ENCODE assay signal across 15 cellular contexts in genomic region chr11:91608662-91609061, GRCh38.
"Had no signal": no experiment of that assay in that cellular context is flagged by ENCODE, and none has a peak within 500 bp of the region (broad histone marks: within the 10 kb centered on the region; RNA-seq: fewer than 3 reads in every experiment).

No MANE protein-coding gene starts in this region.

- H3K27ac Mint-ChIP-seq: activated naive CD4-positive, alpha-beta T cell treated with anti-CD3 and anti-CD28 coated beads for 36 hours; activated T-helper 17 cell treated with anti-CD3 and anti-CD28 coated beads, Interleukin-2, amount 50 U/mL, for 72 hours; effector memory CD8-positive, alpha-beta T cell had no signal

- DNase-seq: activated CD4-positive, alpha-beta T cell treated with anti-CD3 and anti-CD28 coated beads, Interleukin-2, amount 50 U/mL, for 1 hour; activated CD4-positive, CD25-positive, alpha-beta regulatory T cell; activated naive CD4-positive, alpha-beta T cell treated with anti-CD3 and anti-CD28 coated beads for 36 hours; activated T-cell treated with anti-CD3 and anti-CD28 coated beads for 4 hours; caudate nucleus; cortex of kidney; effector memory CD8-positive, alpha-beta T cell; hypothalamus; kidney glomerular epithelial cell; stimulated activated CD4-positive, alpha-beta T cell treated with anti-CD3 and anti-CD28 coated beads, Interleukin-12 subunit alpha, Interleukin-12 subunit beta, amount 100 ng/mL, for 4 hours; stimulated activated CD8-positive, alpha-beta memory T cell treated with anti-CD3 and anti-CD28 coated beads, Interleukin-4, amount 100 ng/mL, for 48 hours; stimulated activated naive CD8-positive, alpha-beta T cell treated with anti-CD3 and anti-CD28 coated beads, Interleukin-15, Interleukin-2, amounts not matched to agents 100 U/mL and 50 U/mL, for 24 hours; upper lobe of left lung had no signal

- H3K4me3 Mint-ChIP-seq: activated naive CD4-positive, alpha-beta T cell treated with anti-CD3 and anti-CD28 coated beads for 36 hours; activated T-helper 17 cell treated with anti-CD3 and anti-CD28 coated beads, Interleukin-2, amount 50 U/mL, for 72 hours; effector memory CD8-positive, alpha-beta T cell had no signal

- H3K27ac ChIP-seq: suprapubic skin, upper lobe of left lung had no signal

- H3K4me1 Mint-ChIP-seq: activated T-helper 17 cell treated with anti-CD3 and anti-CD28 coated beads, Interleukin-2, amount 50 U/mL, for 72 hours had no signal

- H3K27me3 Mint-ChIP-seq: activated T-helper 17 cell treated with anti-CD3 and anti-CD28 coated beads, Interleukin-2, amount 50 U/mL, for 72 hours; effector memory CD8-positive, alpha-beta T cell had no signal
